In genomic region chr9:126226991-126227937, GRCh38 we compare ENCODE assay signal across 19 cellular contexts.
"Had no signal": no experiment of that assay in that cellular context is flagged by ENCODE, and none has a peak within 500 bp of the region (broad histone marks: within the 10 kb centered on the region; RNA-seq: fewer than 3 reads in every experiment).

No MANE protein-coding gene starts in this region.

- H3K4me1 ChIP-seq: breast epithelium, prostate gland had no signal

- H3K27ac ChIP-seq: breast epithelium, hepatocyte, prostate gland, spleen, upper lobe of left lung had no signal

- DNase-seq: activated naive CD4-positive, alpha-beta T cell treated with anti-CD3 and anti-CD28 coated beads for 36 hours; activated naive CD8-positive, alpha-beta T cell treated with anti-CD3 and anti-CD28 coated beads, Interleukin-2, amount 10 ng/mL, durations not matched to agents 7 days and 5 days; activated T-cell treated with anti-CD3 and anti-CD28 coated beads, Interleukin-2, amount 50 U/mL, for 48 hours; amniotic stem cell; foreskin fibroblast; left ventricle myocardium superior; mammary epithelial cell; nephron progenitor cell; occipital lobe; spleen; stimulated activated CD4-positive, alpha-beta T cell treated with anti-CD3 and anti-CD28 coated beads, Interleukin-4, amount 100 ng/mL, for 1 hour; stimulated activated naive CD4-positive, alpha-beta T cell; T-helper 1 cell; T-helper 9 cell; upper lobe of left lung had no signal

- H3K4me3 ChIP-seq: breast epithelium, hepatocyte, prostate gland, spleen, upper lobe of left lung had no signal

- H3K9me3 ChIP-seq: breast epithelium, prostate gland, spleen, upper lobe of left lung had no signal

- H3K36me3 ChIP-seq: breast epithelium, prostate gland, spleen, upper lobe of left lung had no signal

- ATAC-seq: left ventricle myocardium superior, WTC11 had no signal
